13 cellular contexts compared by ENCODE assay signal in genomic region chr11:44886765-44887164, GRCh38.
DNase-seq lines count a peak whose midpoint lies in the region; TF ChIP-seq lines count a peak whose summit lies in the region.
"Had no signal": no experiment of that assay in that cellular context is flagged by ENCODE, and none has a peak within 500 bp of the region (broad histone marks: within the 10 kb centered on the region; RNA-seq: fewer than 3 reads in every experiment).

No MANE protein-coding gene starts in this region.

- no peaks in the 10 kb centered on the region for H4K20me1 ChIP-seq in GM23248 (ENCODE audit: insufficient read depth)
- no peaks in the 10 kb centered on the region for H4K20me1 ChIP-seq in MM.1S (ENCODE audit: insufficient read depth, low read length)

- H3K9ac ChIP-seq in GM23248 (no peak overlapping the region), MM.1S (ENCODE audit: low read length) (no peak overlapping the region)

- TF ChIP-seq CTCF in astrocyte of the spinal cord (IDR thresholded peaks at IDR 0.05; ENCODE audit: low read depth, low read length) (no peak), WERI-Rb-1 (IDR thresholded peaks at IDR 0.05; ENCODE audit: low read depth, low read length) (no peak), MM.1S (IDR thresholded peaks at IDR 0.05; ENCODE audit: low read length) (no peak)

- H3K4me2 ChIP-seq in GM23248 (ENCODE audit: unreplicated experiment): peak overlapping the region; percentile 13
- H3K4me2 ChIP-seq in MM.1S (ENCODE audit: low read depth, low read length): no peak overlapping the region

- H3K9me2 ChIP-seq in GM23248 (ENCODE audit: insufficient read depth) (no peaks in the 10 kb centered on the region), MM.1S (replicated peaks; ENCODE audit: insufficient read depth, low read length) (no peaks in the 10 kb centered on the region)

- DNase-seq in GM23248 (peak; percentile 90), astrocyte of the spinal cord (ENCODE audit: low read depth, low spot score) (peak; percentile 62), glomerular visceral epithelial cell (ENCODE audit: extremely low spot score) (peak; percentile 49), superior temporal gyrus (ENCODE audit: extremely low spot score) (peak; percentile 35), WERI-Rb-1 (no peak), MM.1S (no peak), MV-4-11 (lab: John Stamatoyannopoulos, UW) (no peak)
- DNase-seq in stimulated activated CD4-positive, alpha-beta T cell treated with anti-CD3 and anti-CD28 coated beads, Interleukin-2, amount 100 ng/mL, for 24 hours: no peak
- DNase-seq: activated naive CD4-positive, alpha-beta T cell treated with anti-CD3 and anti-CD28 coated beads, Interleukin-2, amount 10 ng/mL, durations not matched to agents 7 days and 5 days; stimulated activated CD4-positive, alpha-beta T cell treated with anti-CD3 and anti-CD28 coated beads, Interleukin-4, amount 100 ng/mL, for 4 hours; stimulated activated naive CD8-positive, alpha-beta T cell treated with anti-CD3 and anti-CD28 coated beads, Interleukin-15, Interleukin-2, amounts not matched to agents 100 U/mL and 50 U/mL, for 24 hours; T-helper 9 cell had no signal

- 0 out of 2 replicates have a peak overlapping the region, but pooled peaks have one; percentile 20 for H3K27ac ChIP-seq in GM23248
- no peak overlapping the region for H3K27ac ChIP-seq in WERI-Rb-1
- no peak overlapping the region for H3K27ac ChIP-seq in MM.1S (ENCODE audit: low read length)

- H3K36me3 ChIP-seq in GM23248 (ENCODE audit: low read depth) (no peaks in the 10 kb centered on the region), WERI-Rb-1 (no peaks in the 10 kb centered on the region), MM.1S (replicated peaks; ENCODE audit: insufficient read depth, low read length) (no peaks in the 10 kb centered on the region)

- H3K79me2 ChIP-seq in GM23248 (ENCODE audit: insufficient read depth) (no peaks in the 10 kb centered on the region), MM.1S (ENCODE audit: low read length) (no peaks in the 10 kb centered on the region)

- H3K4me3 ChIP-seq in GM23248 (no peak overlapping the region), astrocyte of the spinal cord (ENCODE audit: low read depth, low read length) (no peak overlapping the region), WERI-Rb-1 (ENCODE audit: low read depth, low read length) (no peak overlapping the region), MM.1S (ENCODE audit: low read length) (no peak overlapping the region)
- H3K4me3 ChIP-seq: GM12878 had no signal

- in situ Hi-C loops in GM23248 (cut with MboI) (no loop called here), astrocyte of the spinal cord (cut with HindIII; ENCODE audit: low sequenced_read_pairs) (no loop called here)

- H3K9me3 ChIP-seq in GM23248 (ENCODE audit: low read depth) (no peaks in the 10 kb centered on the region), WERI-Rb-1 (ENCODE audit: severe bottlenecking) (no peaks in the 10 kb centered on the region), MM.1S (replicated peaks; ENCODE audit: insufficient read depth, low read length) (no peaks in the 10 kb centered on the region)

- H3F3A ChIP-seq in GM23248 (ENCODE audit: insufficient read depth) (peaks cover 12% of the 10 kb centered on the region), MM.1S (ENCODE audit: insufficient read depth, low read length) (no peaks in the 10 kb centered on the region)

- WGBS in GM23248 (ENCODE audit: low coverage in 1 of 2, low lambda C conversion rate in 2 of 2, missing lambda C conversion rate in 2 of 2), 2 experiments: 0 to 1% methylated on average over 4 of the region's 4 CpGs

- peaks cover 17% of the 10 kb centered on the region for H3K4me1 ChIP-seq in GM23248 (ENCODE audit: insufficient read depth)
- no peaks in the 10 kb centered on the region for H3K4me1 ChIP-seq in MM.1S (ENCODE audit: low read length)

- H2AFZ ChIP-seq in GM23248 (no peak overlapping the region), MM.1S (ENCODE audit: low read length) (no peak overlapping the region)

- peaks cover 3% of the 10 kb centered on the region for H3K27me3 ChIP-seq in GM23248 (replicated peaks; ENCODE audit: insufficient read depth)
- H3K27me3 ChIP-seq in WERI-Rb-1 (ENCODE audit: insufficient read depth, low read depth, severe bottlenecking): no peaks in the 10 kb centered on the region
- H3K27me3 ChIP-seq in MM.1S (replicated peaks; ENCODE audit: insufficient read depth, low read length): no peaks in the 10 kb centered on the region; the same call in 1 of the 2 replicates

Comparison
In these comparisons a context has a peak if more than half of its experiments do, and no peak if none do; other contexts are left out.
1. DNase-seq: peak in GM23248 (single experiment), astrocyte of the spinal cord (single experiment), glomerular visceral epithelial cell (single experiment) and superior temporal gyrus (single experiment); none in WERI-Rb-1 (single experiment), stimulated activated CD4-positive, alpha-beta T cell treated with anti-CD3 and anti-CD28 coated beads, Interleukin-2, amount 100 ng/mL, for 24 hours (0 of 2), MM.1S (single experiment) and MV-4-11 (single experiment).